Comparison of ENCODE assay signal across 8 cellular contexts in the genomic region with DNA sequence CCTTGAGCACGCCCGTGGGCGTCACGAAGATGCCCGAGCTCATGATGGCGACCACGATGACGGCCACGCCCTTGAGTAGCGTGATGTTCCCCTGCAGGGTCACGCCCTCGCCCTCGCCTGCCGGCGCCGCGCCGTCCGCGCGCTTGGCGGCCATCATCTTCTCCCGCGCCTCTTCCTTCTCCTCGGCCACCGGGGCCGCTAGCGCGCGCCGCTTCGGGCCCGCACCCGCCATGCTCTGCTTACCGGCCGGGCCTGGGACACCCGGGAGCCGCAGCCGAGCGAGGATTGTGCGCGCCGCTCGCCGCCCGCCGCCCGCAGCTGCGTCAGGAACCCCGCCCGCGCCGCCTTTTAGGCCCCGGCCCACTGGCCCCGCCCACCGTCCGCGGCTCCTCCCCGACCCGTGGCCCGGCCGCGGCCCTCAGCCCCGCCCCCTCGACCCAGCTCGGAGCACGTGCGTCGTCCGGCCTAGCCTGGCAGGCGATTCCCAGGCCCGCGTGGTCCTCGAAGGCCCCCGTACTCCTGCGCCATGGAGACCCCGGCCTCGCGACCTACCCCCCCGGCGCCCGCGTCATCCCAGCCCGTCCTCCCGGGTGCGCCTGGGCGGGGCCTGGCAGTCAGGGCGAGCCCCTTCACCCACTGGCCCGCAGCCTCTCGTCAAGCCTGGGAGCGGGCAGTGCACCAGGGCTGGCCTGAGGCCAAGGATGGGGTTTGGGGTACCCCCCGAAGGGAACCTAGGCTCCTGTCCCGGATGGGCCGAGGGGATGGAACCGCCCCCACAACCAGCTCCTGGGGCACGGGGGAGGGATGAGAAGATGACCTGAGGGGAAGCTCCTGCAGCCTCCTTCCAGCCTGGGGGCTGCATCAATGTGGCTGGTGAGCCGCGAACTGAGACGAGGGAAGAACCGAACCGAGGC.
A peak's percentile ranks its signal among the peaks of the same experiment; 100 is the strongest.
DNase-seq lines count a peak whose midpoint lies in the region; ATAC-seq and TF ChIP-seq lines count a peak whose summit lies in the region.
"Not testable (repeated sequence)": the region's sequence is repeated elsewhere in the genome, so short reads cannot be mapped to it uniquely, and the experiment has no call there.

No MANE protein-coding gene starts in this region.

- H2AFZ ChIP-seq in GM23338: not testable (repeated sequence)
- H2AFZ ChIP-seq in Karpas-422 (ENCODE audit: low read length): peak overlapping the region; percentile 7; the same call in 1 of the 2 replicates

- peak overlapping the region; percentile 100 for H3K27ac ChIP-seq in GM23338 (ENCODE audit: low read depth)
- peak overlapping the region; percentile 35; the same call in 1 of the 2 replicates for H3K27ac ChIP-seq in Karpas-422 (ENCODE audit: low read length)

- TF ChIP-seq CTCF in GM23338 (conservative IDR thresholded peaks at IDR 0.05; ENCODE audit: low read depth in 2 of 2); fibroblast of mammary gland (conservative IDR thresholded peaks at IDR 0.05; ENCODE audit: control insufficient read depth, insufficient read depth, low read depth, low read length): not testable (repeated sequence)

- H3K36me3 Mint-ChIP-seq in GM23338 (ENCODE audit: low read depth): peaks cover 35% of the 10 kb centered on the region
- peaks cover 47% of the 10 kb centered on the region for H3K36me3 Mint-ChIP-seq in activated T-helper 17 cell treated with anti-CD3 and anti-CD28 coated beads, Interleukin-2, amount 50 U/mL, for 72 hours (ENCODE audit: low read depth)
- not testable (repeated sequence) for H3K36me3 Mint-ChIP-seq in naive thymus-derived CD8-positive, alpha-beta T cell
- H3K36me3 Mint-ChIP-seq in stimulated activated naive B cell treated with anti-CD40 and anti-IgM and Interleukin-4, amounts not matched to agents 10 μg/mL and 1 μg/mL and 100 μg/mL, for 72 hours: peaks cover 28 to 29% of the 10 kb centered on the region in 2 donors

- H3K79me2 ChIP-seq in GM23338 (replicated peaks; ENCODE audit: insufficient read depth) (peaks cover 48% of the 10 kb centered on the region), Karpas-422 (ENCODE audit: low read length) (peaks cover 39% of the 10 kb centered on the region)

- H3F3A ChIP-seq in GM23338 (replicated peaks; ENCODE audit: low read depth): peaks cover 45% of the 10 kb centered on the region

- peaks cover 28% of the 10 kb centered on the region for H3K4me1 Mint-ChIP-seq in GM23338
- peaks cover 15% of the 10 kb centered on the region for H3K4me1 Mint-ChIP-seq in activated T-helper 17 cell treated with anti-CD3 and anti-CD28 coated beads, Interleukin-2, amount 50 U/mL, for 72 hours
- H3K4me1 Mint-ChIP-seq in naive thymus-derived CD8-positive, alpha-beta T cell: peaks cover 15 to 35% (median 29%) of the 10 kb centered on the region in 4 donors
- H3K4me1 Mint-ChIP-seq in stimulated activated naive B cell treated with anti-CD40 and anti-IgM and Interleukin-4, amounts not matched to agents 10 μg/mL and 1 μg/mL and 100 μg/mL, for 72 hours: peaks cover 22 to 35% of the 10 kb centered on the region in 2 donors

- ATAC-seq in GM23338: peak; percentile 51
- peak; percentile 62 for ATAC-seq in activated T-helper 17 cell treated with anti-CD3 and anti-CD28 coated beads, Interleukin-2, amount 50 U/mL, for 72 hours (replicated peaks)
- ATAC-seq in naive thymus-derived CD8-positive, alpha-beta T cell: peak; percentile 84 to 85
- peak; percentile 70 to 79 for ATAC-seq in stimulated activated naive B cell treated with anti-CD40 and anti-IgM and Interleukin-4, amounts not matched to agents 10 μg/mL and 1 μg/mL and 100 μg/mL, for 72 hours (replicated peaks)

- not testable (repeated sequence) for H3K36me3 ChIP-seq in GM23338 (ENCODE audit: insufficient read depth); Karpas-422 (ENCODE audit: insufficient read depth, low read length)

- peak overlapping the region; percentile 99 for H3K27ac Mint-ChIP-seq in GM23338
- H3K27ac Mint-ChIP-seq in activated T-helper 17 cell treated with anti-CD3 and anti-CD28 coated beads, Interleukin-2, amount 50 U/mL, for 72 hours: peak overlapping the region; percentile 100
- H3K27ac Mint-ChIP-seq in naive thymus-derived CD8-positive, alpha-beta T cell: peak overlapping the region; percentile 93 to 99 (median 98)
- H3K27ac Mint-ChIP-seq in stimulated activated naive B cell treated with anti-CD40 and anti-IgM and Interleukin-4, amounts not matched to agents 10 μg/mL and 1 μg/mL and 100 μg/mL, for 72 hours: peak overlapping the region; percentile 100

- not testable (repeated sequence) for H3K9me3 Mint-ChIP-seq in GM23338; activated T-helper 17 cell treated with anti-CD3 and anti-CD28 coated beads, Interleukin-2, amount 50 U/mL, for 72 hours; naive thymus-derived CD8-positive, alpha-beta T cell; stimulated activated naive B cell treated with anti-CD40 and anti-IgM and Interleukin-4, amounts not matched to agents 10 μg/mL and 1 μg/mL and 100 μg/mL, for 72 hours

- H4K20me1 ChIP-seq in GM23338 (replicated peaks; ENCODE audit: insufficient read depth) (peaks cover 32% of the 10 kb centered on the region), Karpas-422 (ENCODE audit: insufficient read depth, low read depth, low read length) (peaks cover 15% of the 10 kb centered on the region; the same call in 1 of the 2 replicates)

- H3K4me3 Mint-ChIP-seq in GM23338: peak overlapping the region; percentile 94
- H3K4me3 Mint-ChIP-seq in activated T-helper 17 cell treated with anti-CD3 and anti-CD28 coated beads, Interleukin-2, amount 50 U/mL, for 72 hours: peak overlapping the region; percentile 97
- H3K4me3 Mint-ChIP-seq in naive thymus-derived CD8-positive, alpha-beta T cell: peak overlapping the region; percentile 91 to 99 (median 93)
- peak overlapping the region; percentile 95 to 99 for H3K4me3 Mint-ChIP-seq in stimulated activated naive B cell treated with anti-CD40 and anti-IgM and Interleukin-4, amounts not matched to agents 10 μg/mL and 1 μg/mL and 100 μg/mL, for 72 hours

- H3K9me2 ChIP-seq in GM23338 (ENCODE audit: insufficient read depth); Karpas-422 (replicated peaks; ENCODE audit: insufficient read depth, low read length): not testable (repeated sequence)

- peak; percentile 96 for DNase-seq in Daoy (ENCODE audit: low read depth)
- peak; percentile 100 for DNase-seq in GM23338 (ENCODE audit: low spot score)
- DNase-seq in Karpas-422: peak; percentile 100
- DNase-seq in RPMI7951 (ENCODE audit: low read depth): peak; percentile 88
- peak; percentile 90 for DNase-seq in fibroblast of mammary gland (ENCODE audit: low read depth)
- peak; percentile 95 to 100 (median 97) for DNase-seq in naive thymus-derived CD8-positive, alpha-beta T cell
- DNase-seq in stimulated activated naive B cell treated with anti-CD40 and anti-IgM and Interleukin-4, amounts not matched to agents 10 μg/mL and 1 μg/mL and 100 μg/mL, for 72 hours: peak; percentile 98

- not testable (repeated sequence) for H3K9me3 ChIP-seq in Karpas-422 (ENCODE audit: low read length)

- H3K4me2 ChIP-seq in GM23338: peak overlapping the region; percentile 90
- H3K4me2 ChIP-seq in Karpas-422 (ENCODE audit: low read depth, low read length, poor library complexity, severe bottlenecking): peak overlapping the region; percentile 100

- not testable (repeated sequence) for H3K27me3 ChIP-seq in GM23338 (ENCODE audit: insufficient read depth); Karpas-422 (ENCODE audit: low read length)

- H3K4me1 ChIP-seq in GM23338 (ENCODE audit: insufficient read depth): peaks cover 37% of the 10 kb centered on the region
- H3K4me1 ChIP-seq in Karpas-422 (ENCODE audit: low read length): peaks cover 28% of the 10 kb centered on the region

- peaks cover 27% of the 10 kb centered on the region for H3K27me3 Mint-ChIP-seq in GM23338 (ENCODE audit: insufficient read depth, low read depth, poor library complexity)
- not testable (repeated sequence) for H3K27me3 Mint-ChIP-seq in activated T-helper 17 cell treated with anti-CD3 and anti-CD28 coated beads, Interleukin-2, amount 50 U/mL, for 72 hours; naive thymus-derived CD8-positive, alpha-beta T cell; stimulated activated naive B cell treated with anti-CD40 and anti-IgM and Interleukin-4, amounts not matched to agents 10 μg/mL and 1 μg/mL and 100 μg/mL, for 72 hours

- H3K4me3 ChIP-seq in GM23338 (peak overlapping the region; percentile 97), Karpas-422 (ENCODE audit: low read length) (peak overlapping the region; percentile 94), fibroblast of mammary gland (ENCODE audit: control insufficient read depth, low read depth, low read length) (peak overlapping the region; percentile 56)

- peak overlapping the region; percentile 84 for H3K9ac ChIP-seq in Karpas-422 (ENCODE audit: low read length)

- POLR2A ChIA-PET in naive thymus-derived CD8-positive, alpha-beta T cell (lab: Charles Lee): interaction anchor here (0.6 to 1.9 kb wide), 4 partner anchors 10 to 124 kb away, joined by 3 to 7 read pairs (median 5); no protein-coding TSS in a partner anchor

TF ChIP-seq in GM23338, 12 proteins besides CTCF, POLR2A, EP300 and RAD21:
- TF ChIP-seq CREB1 (CRISPR knock-in tag; IDR thresholded peaks at IDR 0.05; ENCODE audit: low read depth) (peak; percentile 94), POLR2AphosphoS5 (IDR thresholded peaks at IDR 0.05; ENCODE audit: low read depth) (peak; percentile 68)
- TF ChIP-seq, protein P1, sequence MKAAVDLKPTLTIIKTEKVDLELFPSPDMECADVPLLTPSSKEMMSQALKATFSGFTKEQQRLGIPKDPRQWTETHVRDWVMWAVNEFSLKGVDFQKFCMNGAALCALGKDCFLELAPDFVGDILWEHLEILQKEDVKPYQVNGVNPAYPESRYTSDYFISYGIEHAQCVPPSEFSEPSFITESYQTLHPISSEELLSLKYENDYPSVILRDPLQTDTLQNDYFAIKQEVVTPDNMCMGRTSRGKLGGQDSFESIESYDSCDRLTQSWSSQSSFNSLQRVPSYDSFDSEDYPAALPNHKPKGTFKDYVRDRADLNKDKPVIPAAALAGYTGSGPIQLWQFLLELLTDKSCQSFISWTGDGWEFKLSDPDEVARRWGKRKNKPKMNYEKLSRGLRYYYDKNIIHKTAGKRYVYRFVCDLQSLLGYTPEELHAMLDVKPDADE (IDR thresholded peaks at IDR 0.05): peak; percentile 24; the same call in 1 of the 2 replicates

Comparison
In these comparisons a context has a peak if more than half of its experiments do, and no peak if none do; other contexts are left out.
1. Peak in every context shown above with its lines: DNase-seq, ATAC-seq, H3K4me3 ChIP-seq and H3K27ac ChIP-seq.